19 cellular contexts compared by ENCODE assay signal in the genomic region with DNA sequence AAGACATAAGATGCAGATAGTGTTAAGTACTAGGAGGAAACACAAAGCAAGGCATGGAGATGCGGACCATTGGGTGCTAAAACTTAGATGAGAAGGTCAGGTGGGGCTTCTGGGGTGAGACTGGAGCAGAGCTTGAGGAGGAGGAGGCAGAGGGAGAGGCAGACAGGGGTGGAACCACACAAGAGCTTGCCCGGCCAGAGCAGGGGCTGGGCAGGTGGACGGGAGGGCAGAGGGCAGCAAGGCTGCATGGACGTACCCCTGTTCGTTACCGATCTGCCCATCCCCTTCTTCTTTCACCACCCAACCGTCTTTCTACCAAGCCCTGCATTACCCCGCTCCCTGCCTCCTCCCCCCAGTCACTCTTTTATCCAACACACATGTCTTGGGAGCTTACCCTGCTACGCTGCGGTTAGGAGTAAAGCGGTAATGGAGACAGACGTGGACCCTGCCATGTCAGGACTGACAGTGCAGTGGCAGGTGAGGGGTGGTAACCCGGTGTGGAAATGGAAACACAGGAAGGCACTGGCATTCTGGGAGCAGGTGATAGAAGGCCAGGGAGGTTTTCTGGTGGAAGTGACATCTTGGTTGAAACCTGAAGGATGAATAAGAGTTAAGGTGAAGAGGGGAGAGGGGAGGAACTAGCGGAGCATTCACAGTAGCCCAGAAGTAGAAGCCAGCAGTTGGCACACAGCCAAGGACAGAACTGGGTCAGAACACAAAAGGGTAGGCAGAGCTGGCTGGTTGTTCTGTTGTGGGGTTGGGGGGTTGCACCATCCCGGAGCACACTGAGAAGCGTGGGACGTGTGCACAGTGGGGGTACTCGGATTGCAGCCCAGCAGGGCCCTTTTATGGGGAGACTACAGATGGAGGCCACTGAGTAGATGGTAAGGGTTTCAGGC.
A peak's percentile ranks its signal among the peaks of the same experiment; 100 is the strongest.
DNase-seq lines count a peak whose midpoint lies in the region; ATAC-seq, FAIRE-seq and TF ChIP-seq lines count a peak whose summit lies in the region.
"Had no signal": no experiment of that assay in that cellular context is flagged by ENCODE, and none has a peak within 500 bp of the region (broad histone marks: within the 10 kb centered on the region; RNA-seq: fewer than 3 reads in every experiment).

No MANE protein-coding gene starts in this region.

- no peak for ATAC-seq in HepG2
- ATAC-seq in activated naive CD4-positive, alpha-beta T cell treated with anti-CD3 and anti-CD28 coated beads, Interleukin-2, amount 50 U/mL, for 72 hours, result no peak
- ATAC-seq: activated CD4-positive, alpha-beta T cell treated with anti-CD3 and anti-CD28 coated beads for 36 hours; activated T-cell treated with anti-CD3 and anti-CD28 coated beads, Interleukin-2, amount 50 U/mL, for 4 hours; HCT116 had no signal

- no peak for FAIRE-seq in HepG2 (lab: Jason Lieb, UNC)

- intact Hi-C loops in adrenal gland (cut with DNase I), result no loop called here
- intact Hi-C loops in HepG2 (cut with micrococcal nuclease; ENCODE audit: unreplicated experiment), result no loop called here
- intact Hi-C loops in spleen (cut with DNase I; ENCODE audit: low total_unique reads), result no loop called here

- no peaks in the 10 kb centered on the region for H3K4me1 ChIP-seq in adrenal gland (replicated peaks in 1 of 2)
- H3K4me1 ChIP-seq in HepG2 (ENCODE audit: insufficient read depth, low read length), result no peaks in the 10 kb centered on the region
- no peaks in the 10 kb centered on the region for H3K4me1 ChIP-seq in spleen
- H3K4me1 ChIP-seq: left ventricle myocardium inferior, SJCRH30 had no signal

- no TSS peak for BruUV-seq in HepG2 (replicated peaks; lab: Mats Ljungman, UMichigan)

- no peaks in the 10 kb centered on the region for H4K20me1 ChIP-seq in HepG2 (ENCODE audit: insufficient read depth, low read length)
- H4K20me1 ChIP-seq: BLaER1 treated with 17β-estradiol and CSF1 and Interleukin-3, amounts not matched to agents 10 nM and 100 nM had no signal

- H3K36me3 ChIP-seq in adrenal gland (replicated peaks in 1 of 2) (no peaks in the 10 kb centered on the region), HepG2 (replicated peaks in 1 of 2; ENCODE audit: control insufficient read depth in 1 of 2, insufficient read depth in 2 of 2, low read length in 2 of 2) (no peaks in the 10 kb centered on the region), spleen (no peaks in the 10 kb centered on the region)
- H3K36me3 ChIP-seq: BLaER1 treated with 17β-estradiol and CSF1 and Interleukin-3, amounts not matched to agents 10 nM and 100 nM; left ventricle myocardium inferior; SJCRH30 had no signal

- no peak overlapping the region for H2AFZ ChIP-seq in HepG2 (ENCODE audit: low read length)

- H3K4me3 ChIP-seq in adrenal gland (no peak overlapping the region), HepG2 (replicated peaks in 1 of 3; ENCODE audit: insufficient read depth in 1 of 3, low read depth in 2 of 3, low read length in 3 of 3) (no peak overlapping the region), spleen (no peak overlapping the region)
- H3K4me3 ChIP-seq: BLaER1 treated with 17β-estradiol and CSF1 and Interleukin-3, amounts not matched to agents 10 nM and 100 nM; left ventricle myocardium inferior; SJCRH30 had no signal

- no peak for TF ChIP-seq RAD21 in HepG2 (CRISPR knock-in tag; IDR thresholded peaks at IDR 0.05)

- H3K9me3 ChIP-seq in adrenal gland (replicated peaks in 1 of 3), result no peaks in the 10 kb centered on the region
- no peaks in the 10 kb centered on the region for H3K9me3 ChIP-seq in HepG2 (ENCODE audit: low read length)
- H3K9me3 ChIP-seq in spleen, result no peaks in the 10 kb centered on the region
- H3K9me3 ChIP-seq: BLaER1 treated with 17β-estradiol and CSF1 and Interleukin-3, amounts not matched to agents 10 nM and 100 nM; left ventricle myocardium inferior; SJCRH30 had no signal

- TF ChIP-seq CTCF in adrenal gland (IDR thresholded peaks at IDR 0.05), result no peak
- no peak for TF ChIP-seq CTCF in HepG2 (CRISPR knock-in tag; IDR thresholded peaks at IDR 0.05)
- TF ChIP-seq CTCF in spleen (IDR thresholded peaks at IDR 0.05 in 8 of 11, conservative IDR thresholded peaks at IDR 0.05 in 3 of 11), result no peak

- H3K9ac ChIP-seq in HepG2 (ENCODE audit: insufficient read depth, low read depth, low read length), result no peak overlapping the region
- H3K9ac ChIP-seq: BLaER1 treated with 17β-estradiol and CSF1 and Interleukin-3, amounts not matched to agents 10 nM and 100 nM had no signal

- peak; percentile 76 for DNase-seq in G401 (ENCODE audit: low spot score)
- peak in 4 of 7 donors; percentile 8 to 54 (median 16) for DNase-seq in adrenal gland
- no peak for DNase-seq in HepG2 (ENCODE audit: low spot score)
- DNase-seq in spleen, result peak; percentile 56
- no peak for DNase-seq in activated naive CD4-positive, alpha-beta T cell treated with anti-CD3 and anti-CD28 coated beads, Interleukin-2, amount 50 U/mL, for 72 hours (ENCODE audit: low spot score in 2 of 2)
- no peak for DNase-seq in UCSD-AML1 (lab: John Stamatoyannopoulos, UW; ENCODE audit: unreplicated experiment)
- DNase-seq in HEK293T (ENCODE audit: extremely low spot score), result no peak
- DNase-seq: activated CD4-positive, alpha-beta T cell treated with anti-CD3 and anti-CD28 coated beads for 36 hours; activated T-cell treated with anti-CD3 and anti-CD28 coated beads, Interleukin-2, amount 50 U/mL, for 4 hours; DMS53; foreskin fibroblast; left ventricle myocardium inferior; naive B cell; NCI-H1694; NCI-H524; SJCRH30; T-helper 9 cell had no signal

- TF ChIP-seq EP300 in HepG2 (IDR thresholded peaks at IDR 0.05; ENCODE audit: low read depth in 2 of 2, low read length in 2 of 2) (no peak), HepG2 (CRISPR knock-in tag; IDR thresholded peaks at IDR 0.05; ENCODE audit: borderline replicate concordance) (no peak)

- peak overlapping the region in 1 of 2 donors; percentile 5 for H3K27ac Mint-ChIP-seq in activated naive CD4-positive, alpha-beta T cell treated with anti-CD3 and anti-CD28 coated beads, Interleukin-2, amount 50 U/mL, for 72 hours
- H3K27ac Mint-ChIP-seq: activated CD4-positive, alpha-beta T cell treated with anti-CD3 and anti-CD28 coated beads for 36 hours had no signal

- WGBS in adrenal gland, 4 donors, result 74 to 82% (median 79%) methylated on average over 18 of the region's 18 CpGs
- WGBS in HepG2 (ENCODE audit: low lambda C conversion rate), result 30% methylated on average over 17 of the region's 18 CpGs
- WGBS in spleen, 5 donors, result 82 to 87% (median 85%) methylated on average over 18 of the region's 18 CpGs

- no peak overlapping the region for H3K4me2 ChIP-seq in HepG2 (ENCODE audit: low read depth, low read length)

- in situ Hi-C loops in G401 (cut with HindIII; ENCODE audit: low sequenced_read_pairs) (no loop called here), HepG2 (cut with HindIII; ENCODE audit: extremely low pct_ligation_motif_present, low pct_unique_long_range_greater_than_20kb) (no loop called here)

- no peaks in the 10 kb centered on the region for H3K36me3 Mint-ChIP-seq in activated naive CD4-positive, alpha-beta T cell treated with anti-CD3 and anti-CD28 coated beads, Interleukin-2, amount 50 U/mL, for 72 hours
- H3K36me3 Mint-ChIP-seq: naive B cell had no signal

- H3K27ac ChIP-seq in adrenal gland (no peak overlapping the region), HepG2 (ENCODE audit: extremely low read length, insufficient read depth, low read length) (no peak overlapping the region), spleen (no peak overlapping the region)
- H3K27ac ChIP-seq: BLaER1 treated with 17β-estradiol and CSF1 and Interleukin-3, amounts not matched to agents 10 nM and 100 nM; left ventricle myocardium inferior; SJCRH30 had no signal

- TF ChIP-seq POLR2A in adrenal gland (IDR thresholded peaks at IDR 0.05) (no peak), HepG2 (IDR thresholded peaks at IDR 0.05; ENCODE audit: insufficient read depth in 1 of 2, low read depth in 2 of 2, low read length in 2 of 2) (no peak), spleen (IDR thresholded peaks at IDR 0.05) (no peak)

- H3K79me2 ChIP-seq in HepG2 (ENCODE audit: insufficient read depth, low read length), result no peaks in the 10 kb centered on the region

- H3K9me3 Mint-ChIP-seq in activated naive CD4-positive, alpha-beta T cell treated with anti-CD3 and anti-CD28 coated beads, Interleukin-2, amount 50 U/mL, for 72 hours, result no peaks in the 10 kb centered on the region
- H3K9me3 Mint-ChIP-seq: activated T-cell treated with anti-CD3 and anti-CD28 coated beads, Interleukin-2, amount 50 U/mL, for 4 hours had no signal

- CTCF ChIA-PET in HepG2 (lab: Yijun Ruan, JAX; ENCODE audit: low intra/inter-chr PET ratio, low total read pairs), result no interaction called here
- CTCF ChIA-PET in HEK293T (lab: Yijun Ruan, JAX), result no interaction called here

- POLR2A ChIA-PET in HepG2 (lab: Yijun Ruan, JAX) (no interaction called here), HEK293T (lab: Yijun Ruan, JAX) (no interaction called here)

- no peaks in the 10 kb centered on the region for H3K27me3 ChIP-seq in adrenal gland
- H3K27me3 ChIP-seq in HepG2 (ENCODE audit: control insufficient read depth in 1 of 2, insufficient read depth in 2 of 2, low read length in 2 of 2), result peaks cover 8 to 49% of the 10 kb centered on the region in 2 experiments; a peak in 4 of 5 replicates
- H3K27me3 ChIP-seq in spleen (replicated peaks in 1 of 7), result peaks cover 0 to 54% (median 0%) of the 10 kb centered on the region in 7 donors
- H3K27me3 ChIP-seq: BLaER1 treated with 17β-estradiol and CSF1 and Interleukin-3, amounts not matched to agents 10 nM and 100 nM had no signal

TF ChIP-seq in HepG2, 621 proteins besides CTCF, POLR2A, EP300 and RAD21:
- peak; percentile 77; the same call in 1 of the 2 replicates for TF ChIP-seq LCORL (IDR thresholded peaks at IDR 0.05)
- TF ChIP-seq LCORL (CRISPR knock-in tag; IDR thresholded peaks at IDR 0.05), result no peak
- TF ChIP-seq, protein P1, sequence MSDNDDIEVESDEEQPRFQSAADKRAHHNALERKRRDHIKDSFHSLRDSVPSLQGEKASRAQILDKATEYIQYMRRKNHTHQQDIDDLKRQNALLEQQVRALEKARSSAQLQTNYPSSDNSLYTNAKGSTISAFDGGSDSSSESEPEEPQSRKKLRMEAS (IDR thresholded peaks at IDR 0.05), result no peak
- no peak for TF ChIP-seq DNMT1 (CRISPR knock-in tag; IDR thresholded peaks at IDR 0.05)
TF ChIP-seq in HepG2: peak in this region for 1.

TF ChIP-seq in HEK293T, 16 proteins besides CTCF, POLR2A, EP300 and RAD21 (continues in another document):
- TF ChIP-seq NFRKB (IDR thresholded peaks at IDR 0.05) (no peak), ARNT (IDR thresholded peaks at IDR 0.05) (no peak), SUZ12 (IDR thresholded peaks at IDR 0.05) (no peak), ZNF384 (IDR thresholded peaks at IDR 0.05) (no peak), FOXK2 (IDR thresholded peaks at IDR 0.05) (no peak)
- TF ChIP-seq, protein P2, sequence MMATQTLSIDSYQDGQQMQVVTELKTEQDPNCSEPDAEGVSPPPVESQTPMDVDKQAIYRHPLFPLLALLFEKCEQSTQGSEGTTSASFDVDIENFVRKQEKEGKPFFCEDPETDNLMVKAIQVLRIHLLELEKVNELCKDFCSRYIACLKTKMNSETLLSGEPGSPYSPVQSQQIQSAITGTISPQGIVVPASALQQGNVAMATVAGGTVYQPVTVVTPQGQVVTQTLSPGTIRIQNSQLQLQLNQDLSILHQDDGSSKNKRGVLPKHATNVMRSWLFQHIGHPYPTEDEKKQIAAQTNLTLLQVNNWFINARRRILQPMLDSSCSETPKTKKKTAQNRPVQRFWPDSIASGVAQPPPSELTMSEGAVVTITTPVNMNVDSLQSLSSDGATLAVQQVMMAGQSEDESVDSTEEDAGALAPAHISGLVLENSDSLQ (IDR thresholded peaks at IDR 0.05), result no peak

Comparison
In these comparisons a context has a peak if more than half of its experiments do, and no peak if none do; other contexts are left out.
1. DNase-seq: peak in G401 (single experiment), adrenal gland (4 of 7) and spleen (single experiment); none in HepG2 (single experiment), activated naive CD4-positive, alpha-beta T cell treated with anti-CD3 and anti-CD28 coated beads, Interleukin-2, amount 50 U/mL, for 72 hours (0 of 2), UCSD-AML1 (single experiment) and HEK293T (single experiment).